Comparison of ENCODE assay signal across 3 cellular contexts in genomic region chr17:77471984-77472836, GRCh38.
A peak's percentile ranks its signal among the peaks of the same experiment; 100 is the strongest.
TF ChIP-seq lines count a peak whose summit lies in the region.

No MANE protein-coding gene starts in this region.

TF ChIP-seq in IMR-90, 13 proteins besides CTCF, POLR2A, EP300 and RAD21:
- TF ChIP-seq FOS (IDR thresholded peaks at IDR 0.05; ENCODE audit: low read depth, low read length) (no peak), RFX5 (IDR thresholded peaks at IDR 0.05; ENCODE audit: low read depth, low read length) (no peak), SMC3 (IDR thresholded peaks at IDR 0.05; ENCODE audit: low read depth, low read length) (no peak), MXI1 (IDR thresholded peaks at IDR 0.05; ENCODE audit: borderline replicate concordance, low read depth, low read length) (no peak), ELK1 (IDR thresholded peaks at IDR 0.05; ENCODE audit: borderline replicate concordance, low read depth, low read length) (no peak), CEBPB (IDR thresholded peaks at IDR 0.05; ENCODE audit: low read depth, low read length) (no peak), MAFK (IDR thresholded peaks at IDR 0.05; ENCODE audit: low read depth, low read length) (no peak), CHD1 (IDR thresholded peaks at IDR 0.05; ENCODE audit: low read depth, low read length) (no peak), BHLHE40 (IDR thresholded peaks at IDR 0.05; ENCODE audit: low read depth, low read length) (no peak), MAZ (IDR thresholded peaks at IDR 0.05; ENCODE audit: borderline replicate concordance, low read depth, low read length) (no peak), USF2 (IDR thresholded peaks at IDR 0.05; ENCODE audit: low read depth, low read length) (no peak), RCOR1 (IDR thresholded peaks at IDR 0.05; ENCODE audit: insufficient replicate concordance, low read length) (no peak), NFE2L2 (IDR thresholded peaks at IDR 0.05; ENCODE audit: low read depth, low read length) (no peak)

TF ChIP-seq in SK-N-SH treated with all-trans-retinoic acid at 6 μM for 48 hours, 23 proteins besides CTCF, POLR2A, EP300 and RAD21 (continues in another document):
- TF ChIP-seq GLIS3 (CRISPR knock-in tag; IDR thresholded peaks at IDR 0.05) (no peak), BACH2 (CRISPR knock-in tag; IDR thresholded peaks at IDR 0.05; ENCODE audit: borderline replicate concordance) (no peak), CSDC2 (CRISPR knock-in tag; IDR thresholded peaks at IDR 0.05) (0 out of 2 replicates have a peak, but pooled peaks have one; percentile 4), PATZ1 (CRISPR knock-in tag; IDR thresholded peaks at IDR 0.05; ENCODE audit: borderline replicate concordance) (no peak), ZFP30 (CRISPR knock-in tag; IDR thresholded peaks at IDR 0.05) (no peak), RARB (CRISPR knock-in tag; IDR thresholded peaks at IDR 0.05) (no peak), CSRNP3 (CRISPR knock-in tag; IDR thresholded peaks at IDR 0.05) (no peak), TCF4 (CRISPR knock-in tag; IDR thresholded peaks at IDR 0.05; ENCODE audit: borderline replicate concordance) (no peak), ZC3H10 (CRISPR knock-in tag; IDR thresholded peaks at IDR 0.05) (no peak), ZNF565 (CRISPR knock-in tag; conservative IDR thresholded peaks at IDR 0.05; ENCODE audit: low read depth) (no peak), TOX (CRISPR knock-in tag; IDR thresholded peaks at IDR 0.05; ENCODE audit: borderline replicate concordance) (no peak), POU6F1 (CRISPR knock-in tag; IDR thresholded peaks at IDR 0.05; ENCODE audit: borderline replicate concordance, low read depth) (no peak), ISL1 (CRISPR knock-in tag; IDR thresholded peaks at IDR 0.05) (no peak), TSHZ2 (CRISPR knock-in tag; IDR thresholded peaks at IDR 0.05) (0 out of 2 replicates have a peak, but pooled peaks have one; percentile 1), OSR1 (CRISPR knock-in tag; IDR thresholded peaks at IDR 0.05) (no peak)

TF ChIP-seq in endothelial cell of umbilical vein, 7 proteins besides CTCF, POLR2A, EP300 and RAD21:
- no peak for TF ChIP-seq POLR2AphosphoS5 (IDR thresholded peaks at IDR 0.05; ENCODE audit: insufficient read depth, low read depth, low read length)
- no peak for TF ChIP-seq MYC (IDR thresholded peaks at IDR 0.05; ENCODE audit: low read depth, low read length)
- TF ChIP-seq GATA2 (IDR thresholded peaks at IDR 0.05; ENCODE audit: insufficient read depth, insufficient read length, low read depth, low read length) = no peak
- no peak for TF ChIP-seq JUN (IDR thresholded peaks at IDR 0.05; ENCODE audit: borderline replicate concordance, insufficient read depth, insufficient read length, low read depth)
- TF ChIP-seq FOS (IDR thresholded peaks at IDR 0.05; ENCODE audit: borderline replicate concordance, insufficient read depth, low read length) = no peak
- no peak for TF ChIP-seq EZH2 (IDR thresholded peaks at IDR 0.05; ENCODE audit: borderline replicate concordance, low read depth, low read length, severe bottlenecking)
- TF ChIP-seq MAX (IDR thresholded peaks at IDR 0.05; ENCODE audit: insufficient read depth, insufficient read length) = no peak
